In genomic region chr9:129177443-129177790, GRCh38 we compare ENCODE assay signal across 8 cellular contexts. TPM values are rescaled to one million over a fixed set of nuclear protein-coding genes. Genes with fewer than 3 reads are reported as not detected.
A peak's percentile ranks its signal among the peaks of the same experiment; 100 is the strongest.
DNase-seq lines count a peak whose midpoint lies in the region; ATAC-seq and TF ChIP-seq lines count a peak whose summit lies in the region.

No MANE protein-coding gene starts in this region.

- ATAC-seq in Right ventricle myocardium inferior (no peak), HG02973 (IDR thresholded peaks at IDR 0.05; ENCODE audit: unreplicated experiment) (peak; percentile 17), right cardiac atrium (no peak)

- H3K27ac ChIP-seq in cardiac muscle cell = peak overlapping the region; percentile 21
- H3K27ac ChIP-seq in WERI-Rb-1 = peak overlapping the region; percentile 57
- H3K27ac ChIP-seq in right cardiac atrium (ENCODE audit: low read length) = peak overlapping the region; percentile 90
- H3K27ac ChIP-seq in spleen = peak overlapping the region; percentile 55 to 95 (median 92)

- WGBS in right cardiac atrium = under 1% methylated on average over 55 of the region's 56 CpGs
- WGBS in spleen, 5 donors = 0 to 1% (median 0%) methylated on average over 17 to 56 of the region's 56 CpGs; no CpG with 5 or more reads in 1 of the 5 donors

- H3K36me3 ChIP-seq in cardiac muscle cell (no peaks in the 10 kb centered on the region), WERI-Rb-1 (no peaks in the 10 kb centered on the region), spleen (no peaks in the 10 kb centered on the region)

- H3K4me1 ChIP-seq in cardiac muscle cell (ENCODE audit: low read depth) (peaks cover 12% of the 10 kb centered on the region), right cardiac atrium (ENCODE audit: control insufficient read depth, insufficient read depth, low read length) (no peaks in the 10 kb centered on the region), spleen (peaks cover 17 to 59% (median 45%) of the 10 kb centered on the region in 6 donors)

- intact Hi-C loops in Right ventricle myocardium inferior (cut with DNase I) (loop anchor here (2.0 to 10.0 kb wide), 3 partner anchors 77 to 305 kb away; no protein-coding TSS in a partner anchor), right cardiac atrium (cut with DNase I) (loop anchor here (5.0 to 10.0 kb wide), 6 partner anchors 40 to 437 kb away; no protein-coding TSS in a partner anchor), spleen (cut with DNase I; ENCODE audit: low total_unique reads) (no loop called here)

- peak overlapping the region; percentile 99 for H3K4me3 ChIP-seq in cardiac muscle cell
- H3K4me3 ChIP-seq in WERI-Rb-1 (ENCODE audit: low read depth, low read length) = peak overlapping the region; percentile 79
- peak overlapping the region; percentile 72 for H3K4me3 ChIP-seq in right cardiac atrium (ENCODE audit: low read length)
- peak overlapping the region; percentile 59 to 98 (median 88) for H3K4me3 ChIP-seq in spleen

- TF ChIP-seq CTCF in cardiac muscle cell (IDR thresholded peaks at IDR 0.05; ENCODE audit: low read depth, low read length) = no peak
- no peak for TF ChIP-seq CTCF in WERI-Rb-1 (IDR thresholded peaks at IDR 0.05; ENCODE audit: low read depth, low read length)
- TF ChIP-seq CTCF in spleen (IDR thresholded peaks at IDR 0.05 in 8 of 11, conservative IDR thresholded peaks at IDR 0.05 in 3 of 11) = no peak

- H3K27me3 ChIP-seq in cardiac muscle cell (peaks cover 7% of the 10 kb centered on the region), WERI-Rb-1 (ENCODE audit: insufficient read depth, low read depth, severe bottlenecking) (peaks cover 7% of the 10 kb centered on the region), right cardiac atrium (ENCODE audit: control insufficient read depth, insufficient read depth) (no peaks in the 10 kb centered on the region), spleen (replicated peaks in 1 of 7) (peaks cover 0 to 50% (median 5%) of the 10 kb centered on the region in 7 donors)

- TF ChIP-seq POLR2A in spleen (IDR thresholded peaks at IDR 0.05) = no peak

- DNase-seq in cardiac muscle cell (ENCODE audit: low read depth in 1 of 2, low spot score in 1 of 2) = peak in 1 of 2 donors; percentile 61
- DNase-seq in Right ventricle myocardium inferior (ENCODE audit: missing footprints) = no peak
- DNase-seq in WERI-Rb-1 = no peak
- DNase-seq in right cardiac atrium = no peak
- DNase-seq in spleen = no peak
- no peak for DNase-seq in medulla oblongata (ENCODE audit: extremely low spot score)
- DNase-seq in NCI-H1092 (lab: John Stamatoyannopoulos, UW) = no peak

- H3K9me3 ChIP-seq in cardiac muscle cell (ENCODE audit: low read depth) (no peaks in the 10 kb centered on the region), WERI-Rb-1 (ENCODE audit: severe bottlenecking) (no peaks in the 10 kb centered on the region), right cardiac atrium (ENCODE audit: control insufficient read depth, low read length) (no peaks in the 10 kb centered on the region), spleen (no peaks in the 10 kb centered on the region)

RNA-seq across cellular contexts. Expression of gene IER5L, which starts 0.6 kb away (rescaled TPM):
- 51.7 and 77.4 TPM in 2 replicates for total RNA-seq in cardiac muscle cell
- 21.5 and 38.5 TPM in 2 replicates for polyA plus RNA-seq in cardiac muscle cell
- total RNA-seq in Right ventricle myocardium inferior = 4.6 TPM
- 1 to 10 TPM; 6.7 to 9.4 (median 8.7) TPM for total RNA-seq in right cardiac atrium
- polyA plus RNA-seq in right cardiac atrium = 10.4 TPM
- total RNA-seq in spleen = 10 to 100 TPM in 2 of 7 donors, 1 to 10 TPM in 5; 3.9 to 10.4 (median 8.7) TPM
- 10 to 100 TPM in 1 of 3 donors, 1 to 10 TPM in 2; 6.9 to 14.0 (median 7.7) TPM for polyA plus RNA-seq in spleen

Comparison
In these comparisons a context has a peak if more than half of its experiments do, and no peak if none do; other contexts are left out.
1. H3K27ac ChIP-seq: peak in every context shown above with its lines; median percentile 92 in spleen; 90 in right cardiac atrium; 57 in WERI-Rb-1; 21 in cardiac muscle cell.